26 cellular contexts compared by ENCODE assay signal in the genomic region with DNA sequence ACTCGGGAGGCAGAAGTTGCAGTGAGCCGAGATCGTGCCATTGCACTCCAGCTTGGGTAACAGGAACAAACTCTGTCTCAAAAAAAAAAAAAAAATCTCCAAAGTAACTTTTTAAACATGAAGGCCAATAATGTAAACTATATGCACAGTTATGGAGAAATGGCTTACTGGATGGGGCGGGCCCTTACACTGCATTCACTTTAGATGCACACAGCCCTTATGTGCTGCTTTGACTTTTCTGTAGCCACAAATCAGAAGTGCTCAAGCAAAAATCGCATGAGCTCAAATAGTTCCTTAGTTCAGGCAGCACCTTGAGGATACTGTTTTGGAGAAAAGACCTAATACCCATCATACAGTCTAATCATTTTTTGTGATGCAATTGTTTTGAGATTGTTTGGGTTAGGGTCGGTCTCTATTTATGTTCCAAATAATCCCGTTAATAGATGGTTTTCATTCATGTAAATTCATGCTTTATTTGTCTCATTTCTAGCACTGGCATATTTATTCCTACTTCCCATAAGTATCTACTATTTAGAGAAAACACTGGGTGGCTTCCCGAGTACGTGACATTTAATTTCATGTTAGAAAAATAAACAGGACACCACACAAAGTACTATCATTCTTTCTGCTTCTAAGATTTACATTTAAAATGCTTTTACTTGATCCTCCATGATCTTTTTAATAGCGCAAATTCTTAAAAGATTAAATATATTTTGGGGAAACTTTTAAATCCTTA.
"Had no signal": no experiment of that assay in that cellular context is flagged by ENCODE, and none has a peak within 500 bp of the region (broad histone marks: within the 10 kb centered on the region; RNA-seq: fewer than 3 reads in every experiment).

No MANE protein-coding gene starts in this region.

- H3K27ac ChIP-seq: brain microvascular endothelial cell, coronary artery, dorsolateral prefrontal cortex, foreskin keratinocyte, neutrophil, prostate gland, thoracic aorta, VCaP had no signal

- H3K27me3 ChIP-seq: brain microvascular endothelial cell, dorsolateral prefrontal cortex, foreskin keratinocyte, heart right ventricle, neutrophil, ovary, upper lobe of left lung had no signal

- H3K27ac Mint-ChIP-seq: activated naive CD4-positive, alpha-beta T cell treated with anti-CD3 and anti-CD28 coated beads, Interleukin-2, amount 10 ng/mL, durations not matched to agents 7 days and 5 days; activated naive CD8-positive, alpha-beta T cell treated with anti-CD3 and anti-CD28 coated beads, Interleukin-2, amount 10 ng/mL, durations not matched to agents 7 days and 5 days; natural killer cell treated with Interleukin-12 subunit alpha and Interleukin-12 subunit beta and Interleukin-15 and Interleukin-18, amount 100 ng/mL, for 72 hours had no signal

- H3K4me3 ChIP-seq: coronary artery, dorsolateral prefrontal cortex, heart right ventricle, mucosa of descending colon, ovary, prostate gland, thoracic aorta, upper lobe of left lung had no signal

- H3K9me3 Mint-ChIP-seq: activated naive CD4-positive, alpha-beta T cell treated with anti-CD3 and anti-CD28 coated beads, Interleukin-2, amount 10 ng/mL, durations not matched to agents 7 days and 5 days; activated T-cell treated with anti-CD3 and anti-CD28 coated beads, Interleukin-2, amount 50 U/mL, for 72 hours; natural killer cell treated with Interleukin-12 subunit alpha and Interleukin-12 subunit beta and Interleukin-15 and Interleukin-18, amount 100 ng/mL, for 72 hours had no signal

- H3K9me3 ChIP-seq: heart right ventricle, mucosa of descending colon, neutrophil, ovary, prostate gland, thoracic aorta, upper lobe of left lung had no signal

- H3K36me3 Mint-ChIP-seq: natural killer cell treated with Interleukin-12 subunit alpha and Interleukin-12 subunit beta and Interleukin-15 and Interleukin-18, amount 100 ng/mL, for 72 hours had no signal

- H3K36me3 ChIP-seq: brain microvascular endothelial cell, heart right ventricle, neutrophil, ovary, prostate gland, thoracic aorta, upper lobe of left lung had no signal

- H3K4me3 Mint-ChIP-seq: activated naive CD4-positive, alpha-beta T cell treated with anti-CD3 and anti-CD28 coated beads, Interleukin-2, amount 10 ng/mL, durations not matched to agents 7 days and 5 days; activated T-cell treated with anti-CD3 and anti-CD28 coated beads, Interleukin-2, amount 50 U/mL, for 72 hours; natural killer cell treated with Interleukin-12 subunit alpha and Interleukin-12 subunit beta and Interleukin-15 and Interleukin-18, amount 100 ng/mL, for 72 hours had no signal

- DNase-seq: activated CD4-positive, alpha-beta T cell treated with anti-CD3 and anti-CD28 coated beads for 4 hours; activated CD4-positive, alpha-beta T cell treated with anti-CD3 and anti-CD28 coated beads, Interleukin-2, amount 50 U/mL, for 4 hours; activated effector memory CD4-positive, alpha-beta T cell treated with Interleukin-2 at 50 U/mL for 16 hours; activated naive CD4-positive, alpha-beta T cell treated with anti-CD3 and anti-CD28 coated beads, Interleukin-2, amount 10 ng/mL, durations not matched to agents 7 days and 5 days; activated naive CD8-positive, alpha-beta T cell treated with anti-CD3 and anti-CD28 coated beads, Interleukin-2, amount 10 ng/mL, durations not matched to agents 7 days and 5 days; activated T-cell treated with anti-CD3 and anti-CD28 coated beads for 4 hours; activated T-cell treated with anti-CD3 and anti-CD28 coated beads, Interleukin-2, amount 50 U/mL, for 72 hours; brain microvascular endothelial cell; dorsolateral prefrontal cortex; effector memory CD4-positive, alpha-beta T cell; erythroblast; foreskin keratinocyte; heart right ventricle; left ventricle myocardium superior; mucosa of descending colon; ovary; stimulated activated CD4-positive, alpha-beta T cell treated with anti-CD3 and anti-CD28 coated beads, Interleukin-2, amount 100 ng/mL, for 48 hours; stimulated activated naive CD8-positive, alpha-beta T cell treated with anti-CD3 and anti-CD28 coated beads, Interleukin-15, Interleukin-2, amounts not matched to agents 100 U/mL and 50 U/mL, for 24 hours; T-helper 9 cell; upper lobe of left lung had no signal

- H3K27me3 Mint-ChIP-seq: activated naive CD4-positive, alpha-beta T cell treated with anti-CD3 and anti-CD28 coated beads, Interleukin-2, amount 10 ng/mL, durations not matched to agents 7 days and 5 days; activated naive CD8-positive, alpha-beta T cell treated with anti-CD3 and anti-CD28 coated beads, Interleukin-2, amount 10 ng/mL, durations not matched to agents 7 days and 5 days; natural killer cell treated with Interleukin-12 subunit alpha and Interleukin-12 subunit beta and Interleukin-15 and Interleukin-18, amount 100 ng/mL, for 72 hours had no signal

- ATAC-seq: activated T-cell treated with anti-CD3 and anti-CD28 coated beads, Interleukin-2, amount 50 U/mL, for 72 hours; foreskin keratinocyte; left ventricle myocardium superior; mucosa of descending colon; natural killer cell treated with Interleukin-12 subunit alpha and Interleukin-12 subunit beta and Interleukin-15 and Interleukin-18, amount 100 ng/mL, for 72 hours; stimulated activated naive CD8-positive, alpha-beta T cell treated with anti-CD3 and anti-CD28 coated beads, Interleukin-15, Interleukin-2, amounts not matched to agents 100 U/mL and 50 U/mL, for 24 hours had no signal
